ENCODE assay signal across 30 cellular contexts in the genomic region with DNA sequence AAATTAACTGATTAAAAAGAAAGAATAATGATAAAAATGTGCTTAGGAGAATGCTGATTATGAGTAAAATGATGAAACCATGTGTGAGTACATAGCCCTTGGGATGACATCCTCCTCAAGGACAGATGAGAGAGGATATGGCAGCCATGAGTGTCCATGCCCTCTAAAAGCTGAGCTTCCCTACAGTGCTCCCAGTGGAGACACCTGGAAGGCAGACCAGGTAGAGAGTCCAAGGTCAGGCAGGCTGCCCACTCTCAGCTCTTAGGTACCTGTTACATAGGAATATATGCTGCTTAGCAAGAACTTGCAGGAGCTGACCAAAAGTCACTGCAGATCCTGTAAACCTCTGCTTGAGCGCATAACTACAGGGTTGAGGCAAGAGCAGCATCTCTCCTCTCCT.
"Had no signal": no experiment of that assay in that cellular context is flagged by ENCODE, and none has a peak within 500 bp of the region (broad histone marks: within the 10 kb centered on the region; RNA-seq: fewer than 3 reads in every experiment).

No MANE protein-coding gene starts in this region.

- H3K4me3 ChIP-seq: esophagus squamous epithelium had no signal

- H3K9me3 ChIP-seq: esophagus squamous epithelium had no signal

- H3K27me3 Mint-ChIP-seq: activated B cell treated with CpG ODN at 0.5 μM for 24 hours; activated CD8-positive, alpha-beta T cell treated with anti-CD3 and anti-CD28 coated beads for 36 hours; activated naive CD4-positive, alpha-beta T cell treated with anti-CD3 and anti-CD28 coated beads, Interleukin-2, amount 10 ng/mL, durations not matched to agents 7 days and 5 days; activated naive CD8-positive, alpha-beta T cell treated with anti-CD3 and anti-CD28 coated beads, Interleukin-2, amount 10 ng/mL, durations not matched to agents 7 days and 5 days; effector memory CD8-positive, alpha-beta T cell had no signal

- H3K27ac ChIP-seq: brain microvascular endothelial cell, epithelial cell of prostate, esophagus squamous epithelium, VCaP had no signal

- H3K27ac Mint-ChIP-seq: activated B cell treated with CpG ODN at 0.5 μM for 24 hours; activated CD8-positive, alpha-beta T cell treated with anti-CD3 and anti-CD28 coated beads for 36 hours; activated naive CD4-positive, alpha-beta T cell treated with anti-CD3 and anti-CD28 coated beads, Interleukin-2, amount 10 ng/mL, durations not matched to agents 7 days and 5 days; activated naive CD4-positive, alpha-beta T cell treated with anti-CD3 and anti-CD28 coated beads, Interleukin-2, amount 50 U/mL, for 72 hours; activated naive CD8-positive, alpha-beta T cell treated with anti-CD3 and anti-CD28 coated beads, Interleukin-2, amount 10 ng/mL, durations not matched to agents 7 days and 5 days; effector memory CD8-positive, alpha-beta T cell had no signal

- FAIRE-seq: astrocyte, colon, endometrium, endothelial cell of umbilical vein, TTC549 had no signal

- H3K4me1 ChIP-seq: esophagus squamous epithelium had no signal

- H3K9me3 Mint-ChIP-seq: activated CD8-positive, alpha-beta T cell treated with anti-CD3 and anti-CD28 coated beads for 36 hours; activated naive CD4-positive, alpha-beta T cell treated with anti-CD3 and anti-CD28 coated beads, Interleukin-2, amount 10 ng/mL, durations not matched to agents 7 days and 5 days; activated T-cell treated with anti-CD3 and anti-CD28 coated beads, Interleukin-2, amount 50 U/mL, for 4 hours had no signal

- H3K36me3 ChIP-seq: brain microvascular endothelial cell, esophagus squamous epithelium had no signal

- H3K36me3 Mint-ChIP-seq: activated naive CD4-positive, alpha-beta T cell treated with anti-CD3 and anti-CD28 coated beads, Interleukin-2, amount 10 ng/mL, durations not matched to agents 7 days and 5 days; activated naive CD4-positive, alpha-beta T cell treated with anti-CD3 and anti-CD28 coated beads, Interleukin-2, amount 50 U/mL, for 72 hours; activated naive CD8-positive, alpha-beta T cell treated with anti-CD3 and anti-CD28 coated beads, Interleukin-2, amount 10 ng/mL, durations not matched to agents 7 days and 5 days had no signal

- H3K27me3 ChIP-seq: brain microvascular endothelial cell, esophagus squamous epithelium had no signal

- H3K4me3 Mint-ChIP-seq: activated B cell treated with CpG ODN at 0.5 μM for 24 hours; activated CD8-positive, alpha-beta T cell treated with anti-CD3 and anti-CD28 coated beads for 36 hours; activated naive CD4-positive, alpha-beta T cell treated with anti-CD3 and anti-CD28 coated beads, Interleukin-2, amount 10 ng/mL, durations not matched to agents 7 days and 5 days; activated naive CD8-positive, alpha-beta T cell treated with anti-CD3 and anti-CD28 coated beads, Interleukin-2, amount 10 ng/mL, durations not matched to agents 7 days and 5 days; activated T-cell treated with anti-CD3 and anti-CD28 coated beads, Interleukin-2, amount 50 U/mL, for 4 hours; effector memory CD8-positive, alpha-beta T cell had no signal

- H3K4me1 Mint-ChIP-seq: activated B cell treated with CpG ODN at 0.5 μM for 24 hours; activated naive CD4-positive, alpha-beta T cell treated with anti-CD3 and anti-CD28 coated beads, Interleukin-2, amount 10 ng/mL, durations not matched to agents 7 days and 5 days; activated naive CD8-positive, alpha-beta T cell treated with anti-CD3 and anti-CD28 coated beads, Interleukin-2, amount 10 ng/mL, durations not matched to agents 7 days and 5 days had no signal

- DNase-seq: activated B cell treated with CpG ODN at 0.5 μM for 24 hours; activated CD4-positive, alpha-beta T cell treated with anti-CD3 and anti-CD28 coated beads for 48 hours; activated CD4-positive, alpha-beta T cell treated with anti-CD3 and anti-CD28 coated beads, Interleukin-2, amount 50 U/mL, for 1 hour; activated CD4-positive, alpha-beta T cell treated with anti-CD3 and anti-CD28 coated beads, Interleukin-2, amount 50 U/mL, for 48 hours; activated CD8-positive, alpha-beta memory T cell treated with anti-CD3 and anti-CD28 coated beads for 24 hours; activated CD8-positive, alpha-beta T cell treated with anti-CD3 and anti-CD28 coated beads for 36 hours; activated gamma-delta T cell; activated naive CD4-positive, alpha-beta T cell; activated naive CD4-positive, alpha-beta T cell treated with anti-CD3 and anti-CD28 coated beads, Interleukin-2, amount 10 ng/mL, durations not matched to agents 7 days and 5 days; activated naive CD8-positive, alpha-beta T cell treated with anti-CD3 and anti-CD28 coated beads, Interleukin-2, amount 10 ng/mL, durations not matched to agents 7 days and 5 days; activated T-cell treated with anti-CD3 and anti-CD28 coated beads, Interleukin-2, amount 50 U/mL, for 4 hours; amniotic stem cell; caudate nucleus; cortex of kidney; dermis blood vessel endothelial cell; effector CD4-positive, alpha-beta T cell; effector memory CD8-positive, alpha-beta T cell; esophagus squamous epithelium; foreskin melanocyte; head of caudate nucleus; T-helper 2 cell had no signal
